In the genomic region with DNA sequence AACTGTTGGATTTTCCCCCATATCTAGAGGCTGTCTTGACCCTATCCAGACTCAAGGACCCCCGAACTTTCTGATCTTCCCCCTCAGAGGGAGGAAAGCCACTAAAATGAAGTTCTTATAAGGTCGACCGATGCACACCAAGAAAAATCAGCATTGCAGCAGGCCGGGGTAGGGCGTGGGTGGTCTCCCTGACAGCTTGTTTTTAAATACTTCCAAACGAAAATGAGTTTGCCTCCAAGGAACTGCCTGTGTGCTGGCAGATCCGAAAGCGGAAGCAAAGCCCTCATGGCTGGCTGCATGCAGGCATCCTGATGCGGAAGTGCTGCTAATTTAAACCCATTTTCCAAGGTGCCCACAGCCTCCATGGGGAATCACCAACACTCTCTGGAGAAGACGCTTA, we compare ENCODE assay signal across 22 cellular contexts.
"Had no signal": no experiment of that assay in that cellular context is flagged by ENCODE, and none has a peak within 500 bp of the region (broad histone marks: within the 10 kb centered on the region; RNA-seq: fewer than 3 reads in every experiment).

No MANE protein-coding gene starts in this region.

- H3K4me3 Mint-ChIP-seq: IgD-negative memory B cell had no signal

- H3K27me3 ChIP-seq: MG63 had no signal

- H3K27ac ChIP-seq: HL-60, KMS-11, RWPE1 had no signal

- H3K36me3 Mint-ChIP-seq: IgD-negative memory B cell had no signal

- ATAC-seq: K562 had no signal

- H3K36me3 ChIP-seq: MG63 had no signal

- H3K9me3 ChIP-seq: SK-N-SH had no signal

- DNase-seq: Kasumi-1, MG63, NCI-H1092, NCI-H1105 treated with DMSO at 0.1 percent for 48 hours, NCI-H1436, NCI-H187, NCI-H2029, NCI-H2081 treated with DMSO at 0.1 percent for 48 hours, NCI-H2171, NCI-H226, NCI-H446 treated with DMSO at 0.1 percent for 48 hours, NCI-H510A treated with DMSO at 0.1 percent for 48 hours, NCI-H526 treated with DMSO at 0.1 percent for 48 hours, NCI-H748 treated with DMSO at 0.1 percent for 48 hours, SHP77, SK-N-SH, T-helper 1 cell had no signal

- H3K4me1 Mint-ChIP-seq: IgD-negative memory B cell had no signal

- H3K4me3 ChIP-seq: K562, MG63 had no signal
